In genomic region chr7:123881300-123881699, GRCh38 we compare ENCODE assay signal across 32 cellular contexts. TPM values are rescaled to one million over a fixed set of nuclear protein-coding genes. Genes with fewer than 3 reads are reported as not detected.
"Had no signal": no experiment of that assay in that cellular context is flagged by ENCODE, and none has a peak within 500 bp of the region (broad histone marks: within the 10 kb centered on the region; RNA-seq: fewer than 3 reads in every experiment).

No MANE protein-coding gene starts in this region.

- H3K79me2 ChIP-seq: parathyroid adenoma had no signal

- H2AFZ ChIP-seq: neural progenitor cell, parathyroid adenoma had no signal

- H3K9me3 ChIP-seq: ovary, psoas muscle, spleen, stomach, testis, tibial artery, transverse colon, upper lobe of right lung, uterus had no signal

- H3K27me3 ChIP-seq: neural progenitor cell, ovary, spleen, stomach, testis, transverse colon, upper lobe of right lung, uterus had no signal

- DNase-seq: naive thymus-derived CD4-positive, alpha-beta T cell; natural killer cell; occipital lobe; ovary; posterior cingulate gyrus; psoas muscle; right cardiac atrium; spleen; stimulated activated CD4-positive, alpha-beta T cell treated with anti-CD3 and anti-CD28 coated beads, Interleukin-12 subunit alpha, Interleukin-12 subunit beta, amount 100 ng/mL, for 4 hours; stimulated activated CD4-positive, alpha-beta T cell treated with anti-CD3 and anti-CD28 coated beads, Interleukin-1b, Interleukin-23, amount 100 ng/mL, for 48 hours; stimulated activated CD4-positive, alpha-beta T cell treated with anti-CD3 and anti-CD28 coated beads, Interleukin-2, amount 100 ng/mL, for 48 hours; stimulated activated CD4-positive, alpha-beta T cell treated with anti-CD3 and anti-CD28 coated beads, Interleukin-4, amount 100 ng/mL, for 24 hours; stimulated activated naive B cell treated with anti-CD40 and anti-IgM and Interleukin-4, amounts not matched to agents 10 μg/mL and 1 μg/mL and 100 μg/mL, for 72 hours; stimulated activated naive CD4-positive, alpha-beta T cell treated with Interleukin-2 at 50 U/mL for 16 hours; stomach; testis; tibial artery; transverse colon; upper lobe of right lung; uterus had no signal

- H3K4me3 ChIP-seq: neural progenitor cell, ovary, psoas muscle, skin epidermis, smooth muscle cell, spleen, stomach, testis, tibial artery, transverse colon, upper lobe of right lung, uterus had no signal

- H3K36me3 ChIP-seq: neural progenitor cell, ovary, spleen, stomach, tibial artery, transverse colon, upper lobe of right lung, uterus had no signal

- H3K27ac ChIP-seq: neural progenitor cell, ovary, parathyroid adenoma, psoas muscle, skin epidermis, spleen, stomach, testis, tibial artery, transverse colon, upper lobe of right lung, uterus had no signal

- H3K4me2 ChIP-seq: neural progenitor cell, smooth muscle cell had no signal

- H3K4me1 ChIP-seq: neural progenitor cell, parathyroid adenoma, spleen, stomach, testis, tibial artery, transverse colon, upper lobe of right lung, uterus had no signal

- ATAC-seq: naive thymus-derived CD4-positive, alpha-beta T cell; natural killer cell; psoas muscle; right cardiac atrium; sciatic nerve; stimulated activated effector memory CD8-positive, alpha-beta T cell treated with anti-CD3 and anti-CD28 coated beads, Interleukin-12 subunit alpha, Interleukin-12 subunit beta, amount 100 ng/mL, for 72 hours; stimulated activated naive B cell treated with anti-CD40 and anti-IgM and Interleukin-4, amounts not matched to agents 10 μg/mL and 1 μg/mL and 100 μg/mL, for 72 hours; upper lobe of right lung had no signal

- H3K9ac ChIP-seq: neural progenitor cell, parathyroid adenoma had no signal

RNA-seq across cellular contexts. Expression of gene HYAL4, which starts 36.3 kb away (rescaled TPM):
- total RNA-seq: natural killer cell, occipital lobe, osteoblast, progenitor cell of endocrine pancreas, renal cortical epithelial cell, sciatic nerve, smooth muscle cell, stomach, transverse colon, upper lobe of right lung, urinary bladder, uterus had no signal
- polyA plus RNA-seq: naive thymus-derived CD4-positive, alpha-beta T cell; neural cell; ovary; right cardiac atrium; smooth muscle cell; spleen; urinary bladder had no signal

RNA-seq across cellular contexts. Expression of gene SPAM1, which starts 43.7 kb away (rescaled TPM):
- total RNA-seq: naive thymus-derived CD4-positive, alpha-beta T cell; natural killer cell; occipital lobe; osteoblast; ovary; progenitor cell of endocrine pancreas; renal cortical epithelial cell; right cardiac atrium; sciatic nerve; smooth muscle cell; spleen; stomach; subcutaneous adipose tissue; transverse colon; upper lobe of right lung; urinary bladder; uterus had no signal
- polyA plus RNA-seq: naive thymus-derived CD4-positive, alpha-beta T cell; neural cell; ovary; psoas muscle; right cardiac atrium; smooth muscle cell; spleen; stomach; urinary bladder had no signal
